20 cellular contexts compared by ENCODE assay signal in the genomic region with DNA sequence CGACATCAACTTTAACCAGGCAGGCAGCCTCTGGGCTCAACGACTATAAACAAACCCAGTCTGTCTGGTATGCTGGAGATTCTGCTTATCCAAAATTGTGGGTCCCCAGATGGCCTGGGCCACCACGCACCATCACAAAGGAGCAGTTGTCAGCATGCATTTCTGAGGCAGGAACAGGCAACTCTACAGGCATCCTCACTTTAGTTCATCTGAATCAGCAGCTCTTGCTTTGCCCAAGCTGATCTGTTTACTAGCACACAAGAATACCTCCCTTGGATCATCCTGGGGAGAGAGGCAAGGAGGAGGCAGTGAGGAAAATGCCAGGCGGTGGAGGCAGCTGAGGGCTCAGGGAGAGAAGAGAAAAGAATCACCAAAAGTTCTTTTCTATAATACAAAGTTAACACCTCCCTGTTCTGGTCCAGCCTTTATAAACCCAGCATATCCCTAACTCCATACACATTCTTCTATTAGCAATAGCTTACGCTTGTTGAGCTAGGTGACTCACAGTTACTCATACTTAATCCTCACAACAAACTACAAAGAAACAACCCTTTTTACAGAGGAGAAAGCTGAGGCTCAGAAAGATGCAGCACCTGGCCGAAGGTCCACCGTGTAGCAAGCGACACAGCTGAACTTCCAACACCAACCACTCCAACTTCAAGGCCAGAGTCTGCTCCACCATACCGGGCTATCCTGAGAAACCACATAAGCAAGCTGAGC. TPM values are rescaled to one million over a fixed set of nuclear protein-coding genes. Genes with fewer than 3 reads are reported as not detected.
DNase-seq lines count a peak whose midpoint lies in the region; ATAC-seq and TF ChIP-seq lines count a peak whose summit lies in the region.
"Had no signal": no experiment of that assay in that cellular context is flagged by ENCODE, and none has a peak within 500 bp of the region (broad histone marks: within the 10 kb centered on the region; RNA-seq: fewer than 3 reads in every experiment).

No MANE protein-coding gene starts in this region.

- TF ChIP-seq CTCF in mesothelial cell of epicardium (IDR thresholded peaks at IDR 0.05; ENCODE audit: unreplicated experiment) = no peak

- ATAC-seq in HG03025 (IDR thresholded peaks at IDR 0.05; ENCODE audit: low FRiP score, unreplicated experiment) = no peak
- no peak for ATAC-seq in stimulated activated naive B cell treated with anti-CD40 and anti-IgM and Interleukin-4, amounts not matched to agents 10 μg/mL and 1 μg/mL and 100 μg/mL, for 72 hours (replicated peaks)
- ATAC-seq: body of pancreas had no signal

- H3K9me3 Mint-ChIP-seq in mesothelial cell of epicardium = no peaks in the 10 kb centered on the region
- no peaks in the 10 kb centered on the region for H3K9me3 Mint-ChIP-seq in stimulated activated naive B cell treated with anti-CD40 and anti-IgM and Interleukin-4, amounts not matched to agents 10 μg/mL and 1 μg/mL and 100 μg/mL, for 72 hours
- H3K9me3 Mint-ChIP-seq: type B pancreatic cell had no signal

- no peaks in the 10 kb centered on the region for H3K27me3 Mint-ChIP-seq in mesothelial cell of epicardium (ENCODE audit: low read depth)
- H3K27me3 Mint-ChIP-seq in stimulated activated naive B cell treated with anti-CD40 and anti-IgM and Interleukin-4, amounts not matched to agents 10 μg/mL and 1 μg/mL and 100 μg/mL, for 72 hours = no peaks in the 10 kb centered on the region
- H3K27me3 Mint-ChIP-seq: type B pancreatic cell had no signal

- peaks cover 13% of the 10 kb centered on the region for H3K36me3 Mint-ChIP-seq in mesothelial cell of epicardium
- H3K36me3 Mint-ChIP-seq in stimulated activated naive B cell treated with anti-CD40 and anti-IgM and Interleukin-4, amounts not matched to agents 10 μg/mL and 1 μg/mL and 100 μg/mL, for 72 hours = peaks cover 39 to 67% of the 10 kb centered on the region in 2 donors

- H3K4me1 Mint-ChIP-seq in mesothelial cell of epicardium = no peaks in the 10 kb centered on the region
- H3K4me1 Mint-ChIP-seq in stimulated activated naive B cell treated with anti-CD40 and anti-IgM and Interleukin-4, amounts not matched to agents 10 μg/mL and 1 μg/mL and 100 μg/mL, for 72 hours = no peaks in the 10 kb centered on the region

- DNase-seq in AG08396 (ENCODE audit: low spot score) = peak; percentile 68
- peak; percentile 34 for DNase-seq in HS-5 (ENCODE audit: low read depth)
- DNase-seq in astrocyte of the hippocampus (ENCODE audit: low read depth, low spot score) = peak; percentile 46
- DNase-seq in hepatic stellate cell (ENCODE audit: low spot score) = peak; percentile 53
- no peak for DNase-seq in mesothelial cell of epicardium (ENCODE audit: low spot score in 2 of 2, unreplicated experiment in 2 of 2)
- no peak for DNase-seq in AML-193 (lab: John Stamatoyannopoulos, UW)
- no peak for DNase-seq in stimulated activated naive B cell treated with anti-CD40 and anti-IgM and Interleukin-4, amounts not matched to agents 10 μg/mL and 1 μg/mL and 100 μg/mL, for 72 hours
- DNase-seq: activated CD4-positive, CD25-positive, alpha-beta regulatory T cell; body of pancreas; DMS53; effector CD4-positive, alpha-beta T cell; glutamatergic neuron; islet precursor cell; Karpas-422; midbrain; NCI-H146; NCI-H510A treated with DMSO at 0.1 percent for 48 hours; stimulated activated naive CD4-positive, alpha-beta T cell treated with Interleukin-2 at 50 U/mL for 16 hours had no signal

- H3K27ac Mint-ChIP-seq in mesothelial cell of epicardium = no peak overlapping the region
- no peak overlapping the region for H3K27ac Mint-ChIP-seq in stimulated activated naive B cell treated with anti-CD40 and anti-IgM and Interleukin-4, amounts not matched to agents 10 μg/mL and 1 μg/mL and 100 μg/mL, for 72 hours

- no peak overlapping the region for H3K4me3 Mint-ChIP-seq in mesothelial cell of epicardium
- no peak overlapping the region for H3K4me3 Mint-ChIP-seq in stimulated activated naive B cell treated with anti-CD40 and anti-IgM and Interleukin-4, amounts not matched to agents 10 μg/mL and 1 μg/mL and 100 μg/mL, for 72 hours
- H3K4me3 Mint-ChIP-seq: type B pancreatic cell had no signal

RNA-seq across cellular contexts. Expression of gene ZDHHC3, which starts 33.6 kb away (rescaled TPM):
- 63.7 to 74.5 TPM (median 64.8 TPM) in 3 replicates for total RNA-seq in mesothelial cell of epicardium

RNA-seq across cellular contexts. Expression of gene EXOSC7, which starts 33.7 kb away (rescaled TPM):
- total RNA-seq in mesothelial cell of epicardium = 53.6 TPM in 3 replicates

Comparison
In these comparisons a context has a peak if more than half of its experiments do, and no peak if none do; other contexts are left out.
1. DNase-seq: peak in AG08396 (single experiment), HS-5 (single experiment), astrocyte of the hippocampus (single experiment) and hepatic stellate cell (single experiment); none in mesothelial cell of epicardium (0 of 2), AML-193 (0 of 2) and stimulated activated naive B cell treated with anti-CD40 and anti-IgM and Interleukin-4, amounts not matched to agents 10 μg/mL and 1 μg/mL and 100 μg/mL, for 72 hours (single experiment).